Comparison of ENCODE assay signal across 26 cellular contexts in genomic region chr7:151816562-151817314, GRCh38.
"Had no signal": no experiment of that assay in that cellular context is flagged by ENCODE, and none has a peak within 500 bp of the region (broad histone marks: within the 10 kb centered on the region; RNA-seq: fewer than 3 reads in every experiment).

No MANE protein-coding gene starts in this region.

- DNase-seq: activated CD4-positive, alpha-beta T cell treated with anti-CD3 and anti-CD28 coated beads, Interleukin-2, amount 10 ng/mL, durations not matched to agents 7 days and 5 days; activated CD4-positive, CD25-positive, alpha-beta regulatory T cell; activated CD8-positive, alpha-beta memory T cell treated with anti-CD3 and anti-CD28 coated beads, Interleukin-2, amount 50 U/mL, for 4 hours; activated CD8-positive, alpha-beta T cell treated with anti-CD3 and anti-CD28 coated beads for 36 hours; activated effector memory CD4-positive, alpha-beta T cell treated with anti-CD3 and anti-CD28 coated beads, Interleukin-2, amount 50 U/mL, for 16 hours; activated naive CD4-positive, alpha-beta T cell treated with Interleukin-2 at 50 U/mL for 16 hours; activated naive CD8-positive, alpha-beta T cell treated with anti-CD3 and anti-CD28 coated beads, Interleukin-2, amount 50 U/mL, for 24 hours; activated T-cell treated with anti-CD3 and anti-CD28 coated beads, Interleukin-2, amount 50 U/mL, for 1 hour; amniotic stem cell; Karpas-422; MM.1S; NCI-H1105; NCI-H1436; NCI-H1694 treated with DMSO at 0.1 percent for 48 hours; NCI-H2081; NCI-H510A treated with DMSO at 0.1 percent for 48 hours; NCI-H69; NK-92 treated with Interleukin-12 subunit alpha and Interleukin-12 subunit beta, amount 100 ng/mL, for 24 hours; OCI-M1; RPMI8226 had no signal

- H3K27me3 Mint-ChIP-seq: activated CD4-positive, alpha-beta T cell treated with anti-CD3 and anti-CD28 coated beads, Interleukin-2, amount 10 ng/mL, durations not matched to agents 7 days and 5 days; activated CD8-positive, alpha-beta T cell treated with anti-CD3 and anti-CD28 coated beads for 36 hours; activated naive CD8-positive, alpha-beta T cell treated with anti-CD3 and anti-CD28 coated beads, Interleukin-2, amount 50 U/mL, for 24 hours had no signal

- ATAC-seq: activated CD8-positive, alpha-beta T cell treated with anti-CD3 and anti-CD28 coated beads for 36 hours; activated naive CD4-positive, alpha-beta T cell treated with anti-CD3 and anti-CD28 coated beads, Interleukin-2, amount 50 U/mL, for 72 hours; activated naive CD8-positive, alpha-beta T cell treated with anti-CD3 and anti-CD28 coated beads, Interleukin-2, amount 50 U/mL, for 24 hours; K562; Panc1; Right ventricle myocardium inferior had no signal

- H3K27ac Mint-ChIP-seq: activated CD4-positive, alpha-beta T cell treated with anti-CD3 and anti-CD28 coated beads, Interleukin-2, amount 10 ng/mL, durations not matched to agents 7 days and 5 days; activated CD8-positive, alpha-beta T cell treated with anti-CD3 and anti-CD28 coated beads for 36 hours; activated naive CD4-positive, alpha-beta T cell treated with anti-CD3 and anti-CD28 coated beads, Interleukin-2, amount 50 U/mL, for 72 hours; activated naive CD8-positive, alpha-beta T cell treated with anti-CD3 and anti-CD28 coated beads, Interleukin-2, amount 50 U/mL, for 24 hours; brain; T-helper 1 cell treated with Interleukin-12 subunit alpha and Interleukin-12 subunit beta and Interleukin-4 antibody, amounts not matched to agents 30 μg/mL and 1 μg/mL, for 36 hours had no signal

- H3K4me3 ChIP-seq: K562 had no signal

- H3K36me3 Mint-ChIP-seq: activated naive CD4-positive, alpha-beta T cell treated with anti-CD3 and anti-CD28 coated beads, Interleukin-2, amount 50 U/mL, for 72 hours; brain had no signal

- H3K4me3 Mint-ChIP-seq: activated CD4-positive, alpha-beta T cell treated with anti-CD3 and anti-CD28 coated beads, Interleukin-2, amount 10 ng/mL, durations not matched to agents 7 days and 5 days; activated CD8-positive, alpha-beta T cell treated with anti-CD3 and anti-CD28 coated beads for 36 hours; activated naive CD8-positive, alpha-beta T cell treated with anti-CD3 and anti-CD28 coated beads, Interleukin-2, amount 50 U/mL, for 24 hours; brain; T-helper 1 cell treated with Interleukin-12 subunit alpha and Interleukin-12 subunit beta and Interleukin-4 antibody, amounts not matched to agents 30 μg/mL and 1 μg/mL, for 36 hours had no signal

- H3K4me1 Mint-ChIP-seq: activated CD4-positive, alpha-beta T cell treated with anti-CD3 and anti-CD28 coated beads, Interleukin-2, amount 10 ng/mL, durations not matched to agents 7 days and 5 days had no signal

- H3K9me3 Mint-ChIP-seq: activated CD4-positive, alpha-beta T cell treated with anti-CD3 and anti-CD28 coated beads, Interleukin-2, amount 10 ng/mL, durations not matched to agents 7 days and 5 days; activated CD8-positive, alpha-beta T cell treated with anti-CD3 and anti-CD28 coated beads for 36 hours; activated naive CD4-positive, alpha-beta T cell treated with anti-CD3 and anti-CD28 coated beads, Interleukin-2, amount 50 U/mL, for 72 hours; activated naive CD8-positive, alpha-beta T cell treated with anti-CD3 and anti-CD28 coated beads, Interleukin-2, amount 50 U/mL, for 24 hours; T-helper 1 cell treated with Interleukin-12 subunit alpha and Interleukin-12 subunit beta and Interleukin-4 antibody, amounts not matched to agents 30 μg/mL and 1 μg/mL, for 36 hours had no signal
